18 cellular contexts compared by ENCODE assay signal in the genomic region with DNA sequence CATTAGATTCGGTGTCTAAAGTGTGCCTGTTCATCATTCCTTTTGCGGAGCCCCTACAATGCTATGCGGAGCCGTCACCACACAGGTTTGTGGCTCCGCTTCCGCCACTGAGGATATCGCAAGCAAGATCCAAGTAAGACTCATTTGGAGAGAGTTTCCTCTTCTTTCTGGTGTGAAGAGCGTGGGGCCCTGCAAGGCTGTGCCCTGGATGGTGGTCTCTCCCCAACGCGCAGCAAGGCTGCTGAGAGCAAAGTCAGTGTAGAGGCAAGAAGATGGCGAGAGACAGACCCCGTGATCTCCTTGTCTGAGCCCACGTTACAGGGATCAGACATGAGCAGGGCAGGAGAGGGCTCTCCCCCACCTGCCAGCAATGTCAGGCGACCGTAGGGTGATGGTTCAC.
A peak's percentile ranks its signal among the peaks of the same experiment; 100 is the strongest.
DNase-seq lines count a peak whose midpoint lies in the region; ATAC-seq, FAIRE-seq and TF ChIP-seq lines count a peak whose summit lies in the region.
"Had no signal": no experiment of that assay in that cellular context is flagged by ENCODE, and none has a peak within 500 bp of the region (broad histone marks: within the 10 kb centered on the region; RNA-seq: fewer than 3 reads in every experiment).

No MANE protein-coding gene starts in this region.

- H3K4me1 Mint-ChIP-seq in activated CD8-positive, alpha-beta memory T cell treated with anti-CD3 and anti-CD28 coated beads, Interleukin-2, amount 10 ng/mL, durations not matched to agents 7 days and 5 days = no peaks in the 10 kb centered on the region
- H3K4me1 Mint-ChIP-seq in osteocyte (ENCODE audit: unreplicated experiment) (peaks cover 14% of the 10 kb centered on the region), type B pancreatic cell (ENCODE audit: unreplicated experiment) (peaks cover 7% of the 10 kb centered on the region)
- H3K4me1 Mint-ChIP-seq: CD14-positive monocyte had no signal

- DNase-seq in activated CD8-positive, alpha-beta memory T cell treated with anti-CD3 and anti-CD28 coated beads, Interleukin-2, amount 50 U/mL, for 48 hours = peak; percentile 13
- DNase-seq in activated CD8-positive, alpha-beta memory T cell treated with anti-CD3 and anti-CD28 coated beads, Interleukin-2, amount 10 ng/mL, durations not matched to agents 7 days and 5 days = no peak
- peak; percentile 31 for DNase-seq in islet precursor cell
- DNase-seq in osteocyte (ENCODE audit: extremely low spot score, unreplicated experiment) = peak; percentile 71
- DNase-seq in type B pancreatic cell (ENCODE audit: extremely low spot score, unreplicated experiment) = peak; percentile 40
- no peak for DNase-seq in H54 (ENCODE audit: insufficient read length, low spot score)
- DNase-seq in RWPE1 (ENCODE audit: low spot score) = no peak
- no peak for DNase-seq in DMS153 (lab: John Stamatoyannopoulos, UW)
- DNase-seq: 8988T; CD4-positive, alpha-beta memory T cell; DMS53; DND-41; EL; GOT3 had no signal

- POLR2A ChIA-PET in RWPE1 (lab: Yijun Ruan, JAX; ENCODE audit: low non-redundant PET) = no interaction called here

- H3K27me3 Mint-ChIP-seq in activated CD8-positive, alpha-beta memory T cell treated with anti-CD3 and anti-CD28 coated beads, Interleukin-2, amount 10 ng/mL, durations not matched to agents 7 days and 5 days = peaks cover 15% of the 10 kb centered on the region
- H3K27me3 Mint-ChIP-seq in osteocyte (ENCODE audit: unreplicated experiment) = peaks cover 50% of the 10 kb centered on the region
- peaks cover 4% of the 10 kb centered on the region for H3K27me3 Mint-ChIP-seq in type B pancreatic cell

- CTCF ChIA-PET in activated CD8-positive, alpha-beta memory T cell treated with anti-CD3 and anti-CD28 coated beads, Interleukin-2, amount 10 ng/mL, durations not matched to agents 7 days and 5 days (lab: Charles Lee) = no interaction called here
- CTCF ChIA-PET in RWPE1 (lab: Yijun Ruan, JAX) = no interaction called here

- ATAC-seq in activated CD8-positive, alpha-beta memory T cell treated with anti-CD3 and anti-CD28 coated beads, Interleukin-2, amount 10 ng/mL, durations not matched to agents 7 days and 5 days = no peak
- ATAC-seq: GM12878 had no signal

- no peak overlapping the region for H3K27ac ChIP-seq in RWPE1
- H3K27ac ChIP-seq: BLaER1, HL-60 had no signal

- H3K9me3 Mint-ChIP-seq in activated CD8-positive, alpha-beta memory T cell treated with anti-CD3 and anti-CD28 coated beads, Interleukin-2, amount 10 ng/mL, durations not matched to agents 7 days and 5 days (ENCODE audit: low read depth) = no peaks in the 10 kb centered on the region
- H3K9me3 Mint-ChIP-seq in osteocyte (ENCODE audit: unreplicated experiment) (no peaks in the 10 kb centered on the region), type B pancreatic cell (peaks cover 10% of the 10 kb centered on the region)

- no peak overlapping the region for H3K4me3 Mint-ChIP-seq in activated CD8-positive, alpha-beta memory T cell treated with anti-CD3 and anti-CD28 coated beads, Interleukin-2, amount 10 ng/mL, durations not matched to agents 7 days and 5 days
- H3K4me3 Mint-ChIP-seq in osteocyte (ENCODE audit: unreplicated experiment) = no peak overlapping the region
- no peak overlapping the region for H3K4me3 Mint-ChIP-seq in type B pancreatic cell
- H3K4me3 Mint-ChIP-seq: CD14-positive monocyte; CD4-positive, alpha-beta memory T cell had no signal

- TF ChIP-seq CTCF in osteocyte (IDR thresholded peaks at IDR 0.05) (no peak), type B pancreatic cell (conservative IDR thresholded peaks at IDR 0.05) (no peak), RWPE1 (conservative IDR thresholded peaks at IDR 0.05; ENCODE audit: low read depth) (no peak)

- no peak for TF ChIP-seq POLR2A in H54 (IDR thresholded peaks at IDR 0.05; ENCODE audit: low read depth, low read length)

- no peak for FAIRE-seq in H54 (lab: Jason Lieb, UNC)
- FAIRE-seq: GM12878 had no signal

- no peaks in the 10 kb centered on the region for H3K36me3 Mint-ChIP-seq in activated CD8-positive, alpha-beta memory T cell treated with anti-CD3 and anti-CD28 coated beads, Interleukin-2, amount 10 ng/mL, durations not matched to agents 7 days and 5 days
- no peaks in the 10 kb centered on the region for H3K36me3 Mint-ChIP-seq in osteocyte (ENCODE audit: unreplicated experiment)
- peaks cover 3% of the 10 kb centered on the region for H3K36me3 Mint-ChIP-seq in type B pancreatic cell
- H3K36me3 Mint-ChIP-seq: CD14-positive monocyte had no signal

- H3K27ac Mint-ChIP-seq in activated CD8-positive, alpha-beta memory T cell treated with anti-CD3 and anti-CD28 coated beads, Interleukin-2, amount 10 ng/mL, durations not matched to agents 7 days and 5 days = no peak overlapping the region
- H3K27ac Mint-ChIP-seq in osteocyte (ENCODE audit: unreplicated experiment) = no peak overlapping the region
- H3K27ac Mint-ChIP-seq in type B pancreatic cell = no peak overlapping the region
- H3K27ac Mint-ChIP-seq: CD14-positive monocyte had no signal

Comparison
In these comparisons a context has a peak if more than half of its experiments do, and no peak if none do; other contexts are left out.
1. DNase-seq: peak in activated CD8-positive, alpha-beta memory T cell treated with anti-CD3 and anti-CD28 coated beads, Interleukin-2, amount 50 U/mL, for 48 hours (single experiment), islet precursor cell (single experiment), osteocyte (single experiment) and type B pancreatic cell (single experiment); none in activated CD8-positive, alpha-beta memory T cell treated with anti-CD3 and anti-CD28 coated beads, Interleukin-2, amount 10 ng/mL, durations not matched to agents 7 days and 5 days (single experiment), H54 (single experiment), RWPE1 (single experiment) and DMS153 (single experiment).